8 cellular contexts compared by ENCODE assay signal in the genomic region with DNA sequence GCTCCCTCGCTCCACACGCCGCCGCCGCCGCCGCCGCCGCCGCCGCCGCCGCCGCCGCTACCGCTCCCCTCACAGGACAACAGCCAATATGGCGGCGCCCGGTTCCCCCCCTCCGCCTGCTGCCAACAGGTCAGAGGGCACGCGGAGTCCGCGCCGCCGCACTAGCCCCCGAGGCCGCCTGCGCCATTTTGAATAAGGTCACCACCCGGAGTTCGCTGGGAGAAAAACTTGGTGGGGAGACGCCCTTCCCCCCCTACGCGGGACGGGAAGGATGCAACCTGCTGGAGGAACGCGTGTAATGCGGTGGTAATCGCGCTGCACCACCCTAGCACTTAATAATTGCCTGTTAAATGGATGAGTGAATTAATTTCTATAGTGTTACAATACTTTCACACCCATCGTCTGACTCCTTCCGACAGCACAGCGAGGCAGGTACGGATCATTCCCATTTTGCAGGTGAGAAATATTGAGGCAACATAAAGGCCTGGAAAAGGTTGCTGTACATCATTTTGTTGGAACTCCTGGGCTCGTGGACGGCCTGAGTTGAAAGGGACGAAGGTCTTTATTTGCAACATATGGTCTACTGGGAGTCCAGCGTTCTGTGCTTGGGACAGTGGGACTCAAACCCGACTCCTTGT. TPM values are rescaled to one million over a fixed set of nuclear protein-coding genes. Genes with fewer than 3 reads are reported as not detected.
DNase-seq lines count a peak whose midpoint lies in the region; ATAC-seq lines count a peak whose summit lies in the region.

A gene (minus strand): TSS at position 90 of the 638 bp plus-strand sequence. CDS start 105 bp downstream, outside the sequence.

- H2BK15ac ChIP-seq in mesenchymal stem cell (ENCODE audit: low read depth, poor library complexity, severe bottlenecking): peak within 1 kb of the TSS; percentile 67

- peak within 1 kb of the TSS in 1 of 2 experiments; percentile 85 for H3K23ac ChIP-seq in mesenchymal stem cell (ENCODE audit: low read length in 2 of 2)

- CTCF ChIA-PET in CD8-positive, alpha-beta memory T cell (lab: Charles Lee): no interaction called here

- no peaks in the 10 kb centered on the region for H3K27me3 Mint-ChIP-seq in CD8-positive, alpha-beta memory T cell
- no peaks in the 10 kb centered on the region for H3K27me3 Mint-ChIP-seq in effector memory CD8-positive, alpha-beta T cell

- H3K36me3 Mint-ChIP-seq in CD8-positive, alpha-beta memory T cell: peaks cover 0 to 27% (median 0%) of the 10 kb centered on the region in 3 donors
- H3K36me3 Mint-ChIP-seq in effector memory CD8-positive, alpha-beta T cell (ENCODE audit: insufficient read depth): peaks cover 10% of the 10 kb centered on the region

- H3K9me3 ChIP-seq in CD8-positive, alpha-beta memory T cell (ENCODE audit: low read length): no peaks in the 10 kb centered on the region
- no peaks in the 10 kb centered on the region for H3K9me3 ChIP-seq in mesenchymal stem cell (ENCODE audit: control insufficient read depth, low read length)

- H3K4me1 ChIP-seq in CD8-positive, alpha-beta memory T cell (ENCODE audit: insufficient read depth, low read length): peaks cover 21% of the 10 kb centered on the region
- H3K4me1 ChIP-seq in mesenchymal stem cell (ENCODE audit: control insufficient read depth, insufficient read depth, low read depth, low read length): peaks cover 16% of the 10 kb centered on the region

- peak within 1 kb of the TSS; percentile 88 to 96 (median 89) for H3K4me3 Mint-ChIP-seq in CD8-positive, alpha-beta memory T cell
- H3K4me3 Mint-ChIP-seq in effector memory CD8-positive, alpha-beta T cell: peak within 1 kb of the TSS; percentile 90 to 93

- H3K4ac ChIP-seq in mesenchymal stem cell (ENCODE audit: low read depth in 1 of 2, low read length in 2 of 2): peak within 1 kb of the TSS; percentile 77 to 79

- ATAC-seq in GM19463 (IDR thresholded peaks at IDR 0.05; ENCODE audit: unreplicated experiment): peak; percentile 94
- peak; percentile 96 for ATAC-seq in effector memory CD8-positive, alpha-beta T cell (replicated peaks)

- no peak within 1 kb of the TSS for H2AK5ac ChIP-seq in mesenchymal stem cell (ENCODE audit: low read length, severe bottlenecking)

- peak within 1 kb of the TSS; percentile 34 to 93 for H3K18ac ChIP-seq in mesenchymal stem cell (ENCODE audit: low read depth in 1 of 2, low read length in 2 of 2)

- H3K27ac Mint-ChIP-seq in CD8-positive, alpha-beta memory T cell: peak within 1 kb of the TSS; percentile 32 to 90 (median 78)
- H3K27ac Mint-ChIP-seq in effector memory CD8-positive, alpha-beta T cell: peak within 1 kb of the TSS; percentile 88 to 96

- no peaks in the 10 kb centered on the region for H3K9me3 Mint-ChIP-seq in CD8-positive, alpha-beta memory T cell
- no peaks in the 10 kb centered on the region for H3K9me3 Mint-ChIP-seq in effector memory CD8-positive, alpha-beta T cell

- H2BK120ac ChIP-seq in mesenchymal stem cell (ENCODE audit: low read depth, low read length): peak within 1 kb of the TSS; percentile 94

- peak; percentile 90 to 96 (median 94) for DNase-seq in CD8-positive, alpha-beta memory T cell
- DNase-seq in HS-27A (ENCODE audit: low read depth) (peak; percentile 45), mesenchymal stem cell (peak; percentile 92)
- DNase-seq in NK-92 treated with Interleukin-12 subunit alpha and Interleukin-12 subunit beta, amount 100 ng/mL, for 24 hours (lab: John Stamatoyannopoulos, UW): peak; percentile 92
- DNase-seq in activated CD8-positive, alpha-beta memory T cell treated with anti-CD3 and anti-CD28 coated beads for 4 hours (ENCODE audit: low read depth in 2 of 2): peak; percentile 88 to 91
- DNase-seq in effector memory CD8-positive, alpha-beta T cell: peak; percentile 93 to 97 (median 93)
- peak; percentile 87 for DNase-seq in stimulated activated CD8-positive, alpha-beta memory T cell treated with anti-CD3 and anti-CD28 coated beads, Interleukin-12 subunit alpha, Interleukin-12 subunit beta, amount 100 ng/mL, for 24 hours (ENCODE audit: extremely low read depth)

- H2AFZ ChIP-seq in mesenchymal stem cell (ENCODE audit: low read depth, low read length): peak within 1 kb of the TSS; percentile 89

- H4K8ac ChIP-seq in mesenchymal stem cell (ENCODE audit: low read length): peak within 1 kb of the TSS; percentile 92

- H2BK12ac ChIP-seq in mesenchymal stem cell (ENCODE audit: low read length in 2 of 2): no peak within 1 kb of the TSS

- H3K36me3 ChIP-seq in CD8-positive, alpha-beta memory T cell (ENCODE audit: insufficient read depth, low read length): no peaks in the 10 kb centered on the region
- peaks cover 9 to 23% of the 10 kb centered on the region in 2 experiments for H3K36me3 ChIP-seq in mesenchymal stem cell (ENCODE audit: control insufficient read depth in 1 of 2, insufficient read depth in 2 of 2, low read depth in 1 of 2, low read length in 2 of 2)

- WGBS in mesenchymal stem cell: 28% methylated on average over 22 of the region's 49 CpGs

- no peaks in the 10 kb centered on the region for H3K27me3 ChIP-seq in CD8-positive, alpha-beta memory T cell (ENCODE audit: insufficient read depth, low read length, poor library complexity, severe bottlenecking)
- no peaks in the 10 kb centered on the region for H3K27me3 ChIP-seq in mesenchymal stem cell (ENCODE audit: control insufficient read depth in 1 of 2, insufficient read depth in 1 of 2, low read length in 2 of 2)

- H3K4me3 ChIP-seq in CD8-positive, alpha-beta memory T cell (ENCODE audit: low read length): peak within 1 kb of the TSS; percentile 92
- peak within 1 kb of the TSS; percentile 94 to 97 for H3K4me3 ChIP-seq in mesenchymal stem cell (ENCODE audit: insufficient read depth in 1 of 2, low read depth in 1 of 2, low read length in 2 of 2)

- peak within 1 kb of the TSS; percentile 49 for H3K27ac ChIP-seq in CD8-positive, alpha-beta memory T cell (ENCODE audit: low read depth, low read length)
- peak within 1 kb of the TSS; percentile 53 for H3K27ac ChIP-seq in mesenchymal stem cell (ENCODE audit: low read length, poor library complexity, severe bottlenecking)

- H3K9ac ChIP-seq in mesenchymal stem cell (ENCODE audit: low read length): peak within 1 kb of the TSS; percentile 88

- H3K79me1 ChIP-seq in mesenchymal stem cell (replicated peaks; ENCODE audit: low read length, poor library complexity, severe bottlenecking): peaks cover 13% of the 10 kb centered on the region

- H3K4me2 ChIP-seq in mesenchymal stem cell (ENCODE audit: low read length, poor library complexity, severe bottlenecking): peak within 1 kb of the TSS; percentile 98

- H3K4me1 Mint-ChIP-seq in CD8-positive, alpha-beta memory T cell: peaks cover 38 to 62% (median 59%) of the 10 kb centered on the region in 3 donors
- peaks cover 27 to 28% of the 10 kb centered on the region in 2 donors for H3K4me1 Mint-ChIP-seq in effector memory CD8-positive, alpha-beta T cell (ENCODE audit: low read depth in 2 of 2)

- POLR2A ChIA-PET in CD8-positive, alpha-beta memory T cell (lab: Charles Lee): no interaction called here

- H3K14ac ChIP-seq in mesenchymal stem cell (ENCODE audit: low read length in 2 of 2): peak within 1 kb of the TSS; percentile 94 to 96

- H4K91ac ChIP-seq in mesenchymal stem cell (ENCODE audit: low read length): peak within 1 kb of the TSS; percentile 62

- H2BK5ac ChIP-seq in mesenchymal stem cell (ENCODE audit: low read depth, low read length, poor library complexity, severe bottlenecking): peak within 1 kb of the TSS; percentile 49

RNA-seq across cellular contexts. Expression of the gene that starts here (rescaled TPM):
- total RNA-seq in CD8-positive, alpha-beta memory T cell: 10 to 100 TPM; 72.9 to 76.6 TPM
- 8.5 TPM for polyA plus RNA-seq in CD8-positive, alpha-beta memory T cell
- 23.6 TPM for polyA plus RNA-seq in mesenchymal stem cell (2013, experiment 1 of 2)
- polyA plus RNA-seq in mesenchymal stem cell (2013, experiment 2 of 2): 21.0 TPM

Comparison
In these comparisons a context has a peak if more than half of its experiments do, and no peak if none do; other contexts are left out.
1. Peak in every context shown above with its lines: DNase-seq, ATAC-seq, H3K4me3 ChIP-seq and H3K27ac ChIP-seq.